ENCODE assay signal across 1 cellular context in genomic region chr1:159015440-159015909, GRCh38.
TF ChIP-seq lines count a peak whose summit lies in the region.

No MANE protein-coding gene starts in this region.

TF ChIP-seq in K562, 482 proteins besides CTCF, POLR2A, EP300 and RAD21 (continued from another document and continues in another):
- TF ChIP-seq MGA (IDR thresholded peaks at IDR 0.05) (peak; percentile 99), SRSF7 (optimal IDR thresholded peaks at IDR 0.05; ENCODE audit: low read depth, low read length) (no peak), SIX5 (IDR thresholded peaks at IDR 0.05; ENCODE audit: borderline replicate concordance in 1 of 2, insufficient read depth in 1 of 2, low read depth in 1 of 2, low read length in 2 of 2) (no peak), ZBTB8A (IDR thresholded peaks at IDR 0.05; ENCODE audit: partially characterized antibody) (no peak), YY1 (IDR thresholded peaks at IDR 0.05; ENCODE audit: borderline replicate concordance in 1 of 3, control insufficient read depth in 1 of 3, extremely low read depth in 1 of 3, insufficient read depth in 3 of 3, insufficient read length in 1 of 3, insufficient replicate concordance in 2 of 3, low read depth in 1 of 3, low read length in 2 of 3) (no peak), FOSL1 (tag; conservative IDR thresholded peaks at IDR 0.05) (peak; percentile 96), FOS (IDR thresholded peaks at IDR 0.05; ENCODE audit: extremely low read depth, insufficient read length) (no peak), NFIX (CRISPR knock-in tag; IDR thresholded peaks at IDR 0.05; ENCODE audit: low read depth) (no peak), STAT5A (IDR thresholded peaks at IDR 0.05; ENCODE audit: borderline replicate concordance, low read length) (no peak), PTTG1 (tag; IDR thresholded peaks at IDR 0.05; ENCODE audit: low read depth) (0 out of 2 replicates have a peak, but pooled peaks have one; percentile 39), ZFPM2 (CRISPR knock-in tag; IDR thresholded peaks at IDR 0.05) (no peak), ZNF561 (CRISPR knock-in tag; conservative IDR thresholded peaks at IDR 0.05) (no peak), PHB (CRISPR knock-in tag; IDR thresholded peaks at IDR 0.05) (no peak), TRIM24 (IDR thresholded peaks at IDR 0.05) (peak; percentile 24 to 36; a peak in 1 of 4 replicates), FIP1L1 (IDR thresholded peaks at IDR 0.05; ENCODE audit: low read depth, low read length, poor library complexity, severe bottlenecking) (no peak), TCFL5 (CRISPR knock-in tag; conservative IDR thresholded peaks at IDR 0.05) (no peak), RNF219 (CRISPR knock-in tag; IDR thresholded peaks at IDR 0.05) (no peak), CHD1 (IDR thresholded peaks at IDR 0.05; ENCODE audit: low read length) (no peak), E2F8 (IDR thresholded peaks at IDR 0.05; ENCODE audit: low read depth, partially characterized antibody) (no peak), PTBP1 (IDR thresholded peaks at IDR 0.05; ENCODE audit: low read depth, low read length) (no peak), ZNF655 (CRISPR knock-in tag; IDR thresholded peaks at IDR 0.05) (no peak), CAMTA2 (CRISPR knock-in tag; conservative IDR thresholded peaks at IDR 0.05) (no peak), MYNN (IDR thresholded peaks at IDR 0.05) (no peak), MYNN (CRISPR knock-in tag; IDR thresholded peaks at IDR 0.05) (no peak), RBBP5 (IDR thresholded peaks at IDR 0.05; ENCODE audit: borderline replicate concordance, insufficient read depth, low read length, poor library complexity, severe bottlenecking) (no peak), GTF2A2 (tag; IDR thresholded peaks at IDR 0.05) (no peak), SIRT6 (IDR thresholded peaks at IDR 0.05; ENCODE audit: low read depth, low read length) (no peak), GTF2E2 (tag; IDR thresholded peaks at IDR 0.05) (0 out of 2 replicates have a peak, but pooled peaks have one; percentile 16), NCOA6 (IDR thresholded peaks at IDR 0.05) (no peak), KDM2B (CRISPR knock-in tag; IDR thresholded peaks at IDR 0.05) (no peak), ZNF707 (CRISPR knock-in tag; conservative IDR thresholded peaks at IDR 0.05) (no peak), MBD1 (CRISPR knock-in tag; IDR thresholded peaks at IDR 0.05) (no peak), CHCHD3 (CRISPR knock-in tag; IDR thresholded peaks at IDR 0.05) (no peak), MAZ (CRISPR knock-in tag; conservative IDR thresholded peaks at IDR 0.05 in 1 of 2, IDR thresholded peaks at IDR 0.05 in 1 of 2) (peak; percentile 40 to 65; a peak in 2 of 4 replicates), KHSRP (IDR thresholded peaks at IDR 0.05) (no peak), MCM7 (IDR thresholded peaks at IDR 0.05) (no peak), ZNF717 (CRISPR knock-in tag; IDR thresholded peaks at IDR 0.05) (no peak), SIN3B (IDR thresholded peaks at IDR 0.05; ENCODE audit: low read depth) (no peak), SNRNP70 (optimal IDR thresholded peaks at IDR 0.05; ENCODE audit: low read depth, low read length) (no peak), HNRNPK (IDR thresholded peaks at IDR 0.05; ENCODE audit: low read depth, low read length, poor library complexity, severe bottlenecking) (no peak), ZNF41 (CRISPR knock-in tag; conservative IDR thresholded peaks at IDR 0.05) (no peak), ZNF79 (CRISPR knock-in tag; IDR thresholded peaks at IDR 0.05; ENCODE audit: low read depth) (no peak), NBN (IDR thresholded peaks at IDR 0.05; ENCODE audit: low read depth) (no peak), THAP7 (CRISPR knock-in tag; IDR thresholded peaks at IDR 0.05) (no peak)
